In the genomic region with DNA sequence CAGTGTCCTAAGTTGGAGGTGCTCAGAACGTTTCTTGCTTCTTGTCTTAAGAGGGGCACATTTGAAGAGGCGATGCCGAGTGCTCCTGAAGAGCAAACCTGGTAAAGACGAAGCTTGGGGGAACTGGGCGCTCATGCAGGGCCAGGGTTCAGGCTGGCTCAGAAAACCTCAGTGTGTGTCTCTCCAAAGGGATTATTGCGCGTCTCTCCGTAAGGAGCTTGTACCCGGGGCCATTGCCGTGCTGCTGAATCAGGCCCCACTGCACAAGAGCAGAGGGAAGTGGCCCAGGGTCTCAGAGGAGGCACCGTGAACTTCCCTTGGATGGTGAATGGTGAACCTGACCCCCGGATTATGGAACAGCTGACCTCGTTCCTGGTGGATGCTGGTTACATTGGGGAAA, we compare ENCODE assay signal across 17 cellular contexts. TPM values are rescaled to one million over a fixed set of nuclear protein-coding genes. Genes with fewer than 3 reads are reported as not detected.
A peak's percentile ranks its signal among the peaks of the same experiment; 100 is the strongest.
DNase-seq lines count a peak whose midpoint lies in the region; ATAC-seq and TF ChIP-seq lines count a peak whose summit lies in the region.
"Had no signal": no experiment of that assay in that cellular context is flagged by ENCODE, and none has a peak within 500 bp of the region (broad histone marks: within the 10 kb centered on the region; RNA-seq: fewer than 3 reads in every experiment).

No MANE protein-coding gene starts in this region.

- no peak overlapping the region for H3K14ac ChIP-seq in trophoblast cell (ENCODE audit: low read length)

- H2AFZ ChIP-seq in trophoblast cell (ENCODE audit: insufficient read depth, low read length, poor library complexity): no peak overlapping the region

- H3K36me3 ChIP-seq in trophoblast cell (ENCODE audit: control insufficient read depth in 1 of 2, insufficient read depth in 2 of 2, low read length in 2 of 2): no peaks in the 10 kb centered on the region
- H3K36me3 ChIP-seq: HAP-1 had no signal

- peaks cover 9% of the 10 kb centered on the region for H3K9me3 ChIP-seq in trophoblast cell (ENCODE audit: insufficient read depth, low read depth, low read length)
- H3K9me3 ChIP-seq: HAP-1 had no signal

- DNase-seq in activated CD4-positive, alpha-beta T cell treated with anti-CD3 and anti-CD28 coated beads for 1 hour: peak; percentile 1
- no peak for DNase-seq in activated CD4-positive, alpha-beta T cell treated with anti-CD3 and anti-CD28 coated beads for 48 hours
- DNase-seq in natural killer cell treated with Interleukin-12 subunit alpha and Interleukin-12 subunit beta and Interleukin-15 and Interleukin-18, amount 100 ng/mL, for 72 hours (ENCODE audit: low spot score): peak; percentile 37
- DNase-seq in natural killer cell: no peak
- DNase-seq in left lobe of liver (ENCODE audit: low spot score): peak; percentile 14
- DNase-seq in NCI-H774 (lab: John Stamatoyannopoulos, UW): no peak
- DNase-seq in trophoblast cell: no peak
- DNase-seq: C1 segment of cervical spinal cord, COR-L47, DMS53, Kasumi-1, NCI-H1930, NCI-H2171, NCI-H446 treated with DMSO at 0.1 percent for 48 hours had no signal

- H3K79me2 ChIP-seq in trophoblast cell (ENCODE audit: control insufficient read depth, insufficient read depth, low read length, poor library complexity): no peaks in the 10 kb centered on the region

- no peak overlapping the region for H3K4ac ChIP-seq in trophoblast cell (ENCODE audit: low read depth, low read length)

- no peak overlapping the region for H4K12ac ChIP-seq in trophoblast cell (ENCODE audit: low read depth, low read length)

- H3K18ac ChIP-seq in trophoblast cell (ENCODE audit: low read length): no peak overlapping the region

- H3K4me2 ChIP-seq in trophoblast cell (ENCODE audit: low read length): no peak overlapping the region

- H4K91ac ChIP-seq in trophoblast cell (ENCODE audit: low read depth, low read length): no peak overlapping the region

- no peak overlapping the region for H2BK120ac ChIP-seq in trophoblast cell (ENCODE audit: insufficient read depth, low read length, poor library complexity)

- no peaks in the 10 kb centered on the region for H3K79me1 ChIP-seq in trophoblast cell (ENCODE audit: low read length)

- H3K4me3 Mint-ChIP-seq in natural killer cell treated with Interleukin-12 subunit alpha and Interleukin-12 subunit beta and Interleukin-15 and Interleukin-18, amount 100 ng/mL, for 72 hours: no peak overlapping the region
- no peak overlapping the region for H3K4me3 Mint-ChIP-seq in natural killer cell

- H2BK12ac ChIP-seq in trophoblast cell (ENCODE audit: low read length): no peak overlapping the region

- no peak overlapping the region for H2BK5ac ChIP-seq in trophoblast cell (ENCODE audit: low read depth, low read length, poor library complexity)

- no peak overlapping the region for H3K4me3 ChIP-seq in trophoblast cell (ENCODE audit: low read depth, low read length)
- H3K4me3 ChIP-seq: HAP-1 had no signal

- no peak overlapping the region for H3K23ac ChIP-seq in trophoblast cell (ENCODE audit: low read length)

- no peaks in the 10 kb centered on the region for H3K27me3 ChIP-seq in trophoblast cell (ENCODE audit: insufficient read depth, low read length)

- no peak for ATAC-seq in natural killer cell treated with Interleukin-12 subunit alpha and Interleukin-12 subunit beta and Interleukin-15 and Interleukin-18, amount 100 ng/mL, for 72 hours
- ATAC-seq in natural killer cell: no peak
- ATAC-seq in left lobe of liver: no peak
- ATAC-seq in HG02840 (IDR thresholded peaks at IDR 0.05; ENCODE audit: low FRiP score, unreplicated experiment): no peak

- no peaks in the 10 kb centered on the region for H3K4me1 Mint-ChIP-seq in natural killer cell treated with Interleukin-12 subunit alpha and Interleukin-12 subunit beta and Interleukin-15 and Interleukin-18, amount 100 ng/mL, for 72 hours (ENCODE audit: low read depth in 2 of 2)
- H3K4me1 Mint-ChIP-seq in natural killer cell: peaks cover 0 to 7% of the 10 kb centered on the region in 2 donors

- no peak overlapping the region for H2AK5ac ChIP-seq in trophoblast cell (ENCODE audit: low read length)

- H3K27ac Mint-ChIP-seq in natural killer cell treated with Interleukin-12 subunit alpha and Interleukin-12 subunit beta and Interleukin-15 and Interleukin-18, amount 100 ng/mL, for 72 hours: no peak overlapping the region
- H3K27ac Mint-ChIP-seq in natural killer cell: no peak overlapping the region

- no peak for TF ChIP-seq CTCF in natural killer cell (IDR thresholded peaks at IDR 0.05)

- WGBS in trophoblast cell (ENCODE audit: extremely low coverage, insufficient coverage, insufficient read length): no CpG with 5 or more reads among the region's 13 CpGs

- H4K8ac ChIP-seq in trophoblast cell (ENCODE audit: low read depth, low read length): no peak overlapping the region

- no peak overlapping the region for H3K27ac ChIP-seq in trophoblast cell (ENCODE audit: low read depth, low read length)

- intact Hi-C loops in natural killer cell (cut with micrococcal nuclease): no loop called here

- no peaks in the 10 kb centered on the region for H3K36me3 Mint-ChIP-seq in natural killer cell treated with Interleukin-12 subunit alpha and Interleukin-12 subunit beta and Interleukin-15 and Interleukin-18, amount 100 ng/mL, for 72 hours
- no peaks in the 10 kb centered on the region for H3K36me3 Mint-ChIP-seq in natural killer cell

- peaks cover 12% of the 10 kb centered on the region for H3K9me3 Mint-ChIP-seq in natural killer cell treated with Interleukin-12 subunit alpha and Interleukin-12 subunit beta and Interleukin-15 and Interleukin-18, amount 100 ng/mL, for 72 hours
- H3K9me3 Mint-ChIP-seq in natural killer cell: peaks cover 0 to 7% of the 10 kb centered on the region in 2 donors

- no peak overlapping the region for H3K9ac ChIP-seq in trophoblast cell (ENCODE audit: low read length)

- no peaks in the 10 kb centered on the region for H3K4me1 ChIP-seq in trophoblast cell (ENCODE audit: control insufficient read depth in 1 of 2, insufficient read depth in 2 of 2, low read length in 2 of 2)
- H3K4me1 ChIP-seq: HAP-1 had no signal

- H3K27me3 Mint-ChIP-seq in natural killer cell treated with Interleukin-12 subunit alpha and Interleukin-12 subunit beta and Interleukin-15 and Interleukin-18, amount 100 ng/mL, for 72 hours: peaks cover 13 to 14% of the 10 kb centered on the region in 2 donors
- peaks cover 11 to 24% of the 10 kb centered on the region in 2 donors for H3K27me3 Mint-ChIP-seq in natural killer cell (ENCODE audit: low read depth in 2 of 2)

RNA-seq across cellular contexts. Expression of a gene that starts 44.4 kb away (rescaled TPM):
- total RNA-seq in natural killer cell treated with Interleukin-12 subunit alpha and Interleukin-12 subunit beta and Interleukin-15 and Interleukin-18, amount 100 ng/mL, for 72 hours: not detected
- total RNA-seq in natural killer cell (not detected), left lobe of liver (not detected)
- polyA plus RNA-seq in trophoblast cell (2013): not detected in 2 replicates
- total RNA-seq: A172 had no signal

Comparison
In these comparisons a context has a peak if more than half of its experiments do, and no peak if none do; other contexts are left out.
1. DNase-seq: peak in activated CD4-positive, alpha-beta T cell treated with anti-CD3 and anti-CD28 coated beads for 1 hour (single experiment), natural killer cell treated with Interleukin-12 subunit alpha and Interleukin-12 subunit beta and Interleukin-15 and Interleukin-18, amount 100 ng/mL, for 72 hours (single experiment) and left lobe of liver (single experiment); none in activated CD4-positive, alpha-beta T cell treated with anti-CD3 and anti-CD28 coated beads for 48 hours (single experiment), natural killer cell (single experiment), NCI-H774 (single experiment) and trophoblast cell (0 of 2).